ENCODE assay signal across 1 cellular context in the genomic region with DNA sequence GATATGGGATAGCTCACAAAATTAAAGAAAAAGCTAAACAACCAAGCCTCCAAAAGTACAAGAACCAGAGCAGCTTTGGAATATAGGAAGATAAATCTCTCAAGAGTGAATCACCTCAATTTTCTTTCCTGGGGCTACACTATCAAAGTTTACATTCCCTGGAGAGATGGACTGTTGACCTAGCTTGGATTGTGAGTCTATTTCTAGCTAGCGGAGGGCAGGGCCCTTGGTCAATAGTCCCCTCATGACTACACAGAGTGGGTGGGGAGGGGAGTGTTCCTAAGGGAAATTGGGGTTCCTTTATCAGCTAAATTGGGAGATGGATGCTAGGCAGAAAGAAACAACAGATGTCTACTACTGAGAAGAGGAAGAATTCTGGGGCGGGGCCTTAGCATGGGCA.
TF ChIP-seq lines count a peak whose summit lies in the region.

No MANE protein-coding gene starts in this region.

TF ChIP-seq in A549, 52 proteins besides CTCF, POLR2A, EP300 and RAD21 (continued from another document):
- TF ChIP-seq KDM5A (IDR thresholded peaks at IDR 0.05) (no peak), ZFP36 (IDR thresholded peaks at IDR 0.05; ENCODE audit: borderline replicate concordance, partially characterized antibody) (no peak), ZC3H11A (IDR thresholded peaks at IDR 0.05) (no peak), PHF8 (IDR thresholded peaks at IDR 0.05; ENCODE audit: borderline replicate concordance, low read depth) (no peak), SMC3 (IDR thresholded peaks at IDR 0.05) (no peak), EHF (CRISPR knock-in tag; IDR thresholded peaks at IDR 0.05) (no peak), HDAC2 (IDR thresholded peaks at IDR 0.05) (no peak), JUNB (IDR thresholded peaks at IDR 0.05) (no peak), CHD4 (IDR thresholded peaks at IDR 0.05; ENCODE audit: borderline replicate concordance) (no peak), FOXS1 (CRISPR knock-in tag; IDR thresholded peaks at IDR 0.05) (no peak), EHMT2 (IDR thresholded peaks at IDR 0.05; ENCODE audit: low read depth) (no peak)
- TF ChIP-seq, protein P1, sequence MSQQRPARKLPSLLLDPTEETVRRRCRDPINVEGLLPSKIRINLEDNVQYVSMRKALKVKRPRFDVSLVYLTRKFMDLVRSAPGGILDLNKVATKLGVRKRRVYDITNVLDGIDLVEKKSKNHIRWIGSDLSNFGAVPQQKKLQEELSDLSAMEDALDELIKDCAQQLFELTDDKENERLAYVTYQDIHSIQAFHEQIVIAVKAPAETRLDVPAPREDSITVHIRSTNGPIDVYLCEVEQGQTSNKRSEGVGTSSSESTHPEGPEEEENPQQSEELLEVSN (IDR thresholded peaks at IDR 0.05; ENCODE audit: borderline replicate concordance, low read depth) = no peak
- TF ChIP-seq, protein P2, sequence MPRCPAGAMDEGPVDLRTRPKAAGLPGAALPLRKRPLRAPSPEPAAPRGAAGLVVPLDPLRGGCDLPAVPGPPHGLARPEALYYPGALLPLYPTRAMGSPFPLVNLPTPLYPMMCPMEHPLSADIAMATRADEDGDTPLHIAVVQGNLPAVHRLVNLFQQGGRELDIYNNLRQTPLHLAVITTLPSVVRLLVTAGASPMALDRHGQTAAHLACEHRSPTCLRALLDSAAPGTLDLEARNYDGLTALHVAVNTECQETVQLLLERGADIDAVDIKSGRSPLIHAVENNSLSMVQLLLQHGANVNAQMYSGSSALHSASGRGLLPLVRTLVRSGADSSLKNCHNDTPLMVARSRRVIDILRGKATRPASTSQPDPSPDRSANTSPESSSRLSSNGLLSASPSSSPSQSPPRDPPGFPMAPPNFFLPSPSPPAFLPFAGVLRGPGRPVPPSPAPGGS (IDR thresholded peaks at IDR 0.05) = no peak
